ENCODE assay signal across 29 cellular contexts in the genomic region with DNA sequence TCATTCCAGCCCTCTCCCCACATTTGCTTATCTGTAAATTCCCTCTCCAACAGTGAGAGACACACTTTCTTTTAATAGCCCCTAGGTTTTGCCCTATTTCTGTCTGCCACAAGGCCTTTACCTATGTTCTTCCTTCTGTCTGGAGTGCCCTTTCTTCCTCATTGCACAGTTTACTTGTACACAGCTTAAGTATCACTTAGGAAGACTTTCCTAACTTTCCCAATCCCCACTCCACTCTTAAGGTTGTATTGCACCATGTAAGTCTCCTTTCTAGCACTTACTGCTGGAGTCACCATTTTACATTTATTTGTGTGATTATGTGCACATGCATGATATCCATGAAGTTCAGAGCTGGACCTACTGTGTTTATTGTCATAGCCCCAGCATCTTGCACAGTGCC. TPM values are rescaled to one million over a fixed set of nuclear protein-coding genes. Genes with fewer than 3 reads are reported as not detected.
"Had no signal": no experiment of that assay in that cellular context is flagged by ENCODE, and none has a peak within 500 bp of the region (broad histone marks: within the 10 kb centered on the region; RNA-seq: fewer than 3 reads in every experiment).

No MANE protein-coding gene starts in this region.

- H3K9me3 ChIP-seq: colonic mucosa, esophagus squamous epithelium, gastroesophageal sphincter, mucosa of descending colon had no signal

- H3K79me2 ChIP-seq: hepatocyte had no signal

- H3K36me3 ChIP-seq: colonic mucosa, esophagus squamous epithelium, gastroesophageal sphincter had no signal

- H3K27me3 ChIP-seq: colonic mucosa, esophagus squamous epithelium, gastroesophageal sphincter, heart left ventricle, hepatocyte had no signal

- ATAC-seq: effector memory CD8-positive, alpha-beta T cell; esophagus mucosa; gastroesophageal sphincter; heart left ventricle; left colon; left lobe of liver; left ventricle myocardium superior; mucosa of descending colon; naive thymus-derived CD8-positive, alpha-beta T cell had no signal

- H3K4me2 ChIP-seq: hepatocyte had no signal

- H3K4me3 ChIP-seq: colonic mucosa, esophagus squamous epithelium, gastroesophageal sphincter, heart left ventricle, hepatocyte, mucosa of descending colon had no signal

- H3K9me3 Mint-ChIP-seq: dendritic cell treated with granulocyte-macrophage colony-stimulating factor and Interleukin-4, amounts not matched to agents 40 ng/mL and 50 ng/mL, for 4 days; effector memory CD8-positive, alpha-beta T cell; endodermal cell; immature natural killer cell; naive thymus-derived CD8-positive, alpha-beta T cell had no signal

- H3K27me3 Mint-ChIP-seq: dendritic cell treated with granulocyte-macrophage colony-stimulating factor and Interleukin-4, amounts not matched to agents 40 ng/mL and 50 ng/mL, for 4 days; effector memory CD8-positive, alpha-beta T cell; naive B cell; naive thymus-derived CD8-positive, alpha-beta T cell had no signal

- H3K36me3 Mint-ChIP-seq: immature natural killer cell, naive B cell had no signal

- H3K27ac ChIP-seq: colonic mucosa, epithelial cell of prostate, esophagus squamous epithelium, gastroesophageal sphincter, heart left ventricle, hepatocyte had no signal

- H3K4me1 ChIP-seq: colonic mucosa, esophagus squamous epithelium, gastroesophageal sphincter, heart left ventricle had no signal

- FAIRE-seq: endometrium, frontal cortex, kidney had no signal

- H2AFZ ChIP-seq: hepatocyte had no signal

- DNase-seq: colonic mucosa; cortex of kidney; effector CD8-positive, alpha-beta T cell; effector memory CD8-positive, alpha-beta T cell; endodermal cell; erythroblast; esophagus squamous epithelium; foreskin fibroblast; heart left ventricle; hypothalamus; immature natural killer cell; islet precursor cell; kidney; kidney glomerular epithelial cell; left colon; left ventricle myocardium superior; mesenchymal stem cell; mucosa of descending colon; naive B cell; naive thymus-derived CD8-positive, alpha-beta T cell had no signal

- H3K4me3 Mint-ChIP-seq: dendritic cell treated with granulocyte-macrophage colony-stimulating factor and Interleukin-4, amounts not matched to agents 40 ng/mL and 50 ng/mL, for 4 days; effector memory CD8-positive, alpha-beta T cell; endodermal cell; immature natural killer cell; mesothelial cell of epicardium; naive B cell; naive thymus-derived CD8-positive, alpha-beta T cell had no signal

- H3K4me1 Mint-ChIP-seq: endodermal cell; immature natural killer cell; naive B cell; naive thymus-derived CD8-positive, alpha-beta T cell had no signal

- H3K27ac Mint-ChIP-seq: dendritic cell treated with granulocyte-macrophage colony-stimulating factor and Interleukin-4, amounts not matched to agents 40 ng/mL and 50 ng/mL, for 4 days; effector memory CD8-positive, alpha-beta T cell; endodermal cell; immature natural killer cell; mesothelial cell of epicardium; naive B cell had no signal

RNA-seq across cellular contexts. Expression of a gene that starts 10.8 kb away (rescaled TPM):
- polyA plus RNA-seq: naive thymus-derived CD8-positive, alpha-beta T cell had no signal
